ENCODE assay signal across 19 cellular contexts in the genomic region with DNA sequence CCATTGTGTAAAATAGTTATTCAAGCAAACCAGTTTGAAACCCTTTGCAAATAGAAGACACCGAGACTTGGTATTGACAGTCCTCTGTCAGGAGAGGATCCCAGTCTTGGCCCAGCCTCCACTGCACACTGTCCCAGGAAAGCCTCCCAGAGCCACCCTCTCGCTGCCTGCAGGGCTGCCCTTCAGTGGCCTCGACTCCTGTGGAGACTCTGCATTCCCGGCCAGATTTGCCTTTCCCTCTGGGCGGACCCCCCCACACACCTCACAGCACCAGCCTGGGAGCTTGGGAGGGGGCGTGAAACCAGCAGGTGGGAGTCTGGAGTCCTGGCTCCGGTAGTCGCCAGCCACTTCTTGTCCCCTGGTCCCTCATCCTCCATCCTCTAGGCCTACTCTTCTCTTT.
"Had no signal": no experiment of that assay in that cellular context is flagged by ENCODE, and none has a peak within 500 bp of the region (broad histone marks: within the 10 kb centered on the region; RNA-seq: fewer than 3 reads in every experiment).

No MANE protein-coding gene starts in this region.

- H3K9me3 ChIP-seq: heart right ventricle, neutrophil, prostate gland had no signal

- H3K27me3 ChIP-seq: heart right ventricle, neutrophil had no signal

- H3K4me3 ChIP-seq: heart right ventricle, prostate gland had no signal

- H3K4me3 Mint-ChIP-seq: activated CD8-positive, alpha-beta memory T cell treated with anti-CD3 and anti-CD28 coated beads, Interleukin-2, amount 10 ng/mL, durations not matched to agents 7 days and 5 days; activated T-cell treated with anti-CD3 and anti-CD28 coated beads, Interleukin-2, amount 50 U/mL, for 24 hours; brain; naive B cell had no signal

- H3K27ac Mint-ChIP-seq: activated CD8-positive, alpha-beta memory T cell treated with anti-CD3 and anti-CD28 coated beads, Interleukin-2, amount 10 ng/mL, durations not matched to agents 7 days and 5 days had no signal

- ATAC-seq: activated CD4-positive, CD25-positive, alpha-beta regulatory T cell treated with anti-CD3 and anti-CD28 coated beads, Interleukin-2, amount 50 U/mL, for 24 hours; activated CD8-positive, alpha-beta memory T cell treated with anti-CD3 and anti-CD28 coated beads, Interleukin-2, amount 10 ng/mL, durations not matched to agents 7 days and 5 days; activated naive CD4-positive, alpha-beta T cell treated with anti-CD3 and anti-CD28 coated beads, Interleukin-2, amount 50 U/mL, for 72 hours; heart right ventricle; stimulated activated naive CD8-positive, alpha-beta T cell treated with anti-CD3 and anti-CD28 coated beads, Interleukin-15, Interleukin-2, amounts not matched to agents 100 U/mL and 50 U/mL, for 24 hours had no signal

- H3K4me1 ChIP-seq: prostate gland had no signal

- H3K27ac ChIP-seq: neutrophil, prostate gland had no signal

- DNase-seq: activated CD4-positive, alpha-beta T cell treated with anti-CD3 and anti-CD28 coated beads, Interleukin-2, amount 50 U/mL, for 48 hours; activated CD8-positive, alpha-beta memory T cell treated with anti-CD3 and anti-CD28 coated beads, Interleukin-2, amount 10 ng/mL, durations not matched to agents 7 days and 5 days; activated effector memory CD4-positive, alpha-beta T cell treated with Interleukin-2 at 50 U/mL for 16 hours; activated T-cell treated with anti-CD3 and anti-CD28 coated beads, Interleukin-2, amount 50 U/mL, for 24 hours; amniotic stem cell; dermis blood vessel endothelial cell; foreskin fibroblast; heart right ventricle; kidney; midbrain; naive B cell; stimulated activated CD4-positive, alpha-beta T cell treated with anti-CD3 and anti-CD28 coated beads, Interleukin-2, amount 100 ng/mL, for 48 hours; stimulated activated CD8-positive, alpha-beta memory T cell treated with anti-CD3 and anti-CD28 coated beads, Interleukin-4, amount 100 ng/mL, for 48 hours; stimulated activated naive CD8-positive, alpha-beta T cell treated with anti-CD3 and anti-CD28 coated beads, Interleukin-15, Interleukin-2, amounts not matched to agents 100 U/mL and 50 U/mL, for 24 hours had no signal

- H3K27me3 Mint-ChIP-seq: activated CD8-positive, alpha-beta memory T cell treated with anti-CD3 and anti-CD28 coated beads, Interleukin-2, amount 10 ng/mL, durations not matched to agents 7 days and 5 days; activated T-cell treated with anti-CD3 and anti-CD28 coated beads, Interleukin-2, amount 50 U/mL, for 24 hours; brain; naive B cell had no signal

- H3K36me3 ChIP-seq: heart right ventricle, neutrophil, prostate gland had no signal

- H3K9me3 Mint-ChIP-seq: activated T-cell treated with anti-CD3 and anti-CD28 coated beads, Interleukin-2, amount 50 U/mL, for 24 hours had no signal

- H3K36me3 Mint-ChIP-seq: activated naive CD4-positive, alpha-beta T cell treated with anti-CD3 and anti-CD28 coated beads, Interleukin-2, amount 50 U/mL, for 72 hours had no signal
